12 cellular contexts compared by ENCODE assay signal in the genomic region with DNA sequence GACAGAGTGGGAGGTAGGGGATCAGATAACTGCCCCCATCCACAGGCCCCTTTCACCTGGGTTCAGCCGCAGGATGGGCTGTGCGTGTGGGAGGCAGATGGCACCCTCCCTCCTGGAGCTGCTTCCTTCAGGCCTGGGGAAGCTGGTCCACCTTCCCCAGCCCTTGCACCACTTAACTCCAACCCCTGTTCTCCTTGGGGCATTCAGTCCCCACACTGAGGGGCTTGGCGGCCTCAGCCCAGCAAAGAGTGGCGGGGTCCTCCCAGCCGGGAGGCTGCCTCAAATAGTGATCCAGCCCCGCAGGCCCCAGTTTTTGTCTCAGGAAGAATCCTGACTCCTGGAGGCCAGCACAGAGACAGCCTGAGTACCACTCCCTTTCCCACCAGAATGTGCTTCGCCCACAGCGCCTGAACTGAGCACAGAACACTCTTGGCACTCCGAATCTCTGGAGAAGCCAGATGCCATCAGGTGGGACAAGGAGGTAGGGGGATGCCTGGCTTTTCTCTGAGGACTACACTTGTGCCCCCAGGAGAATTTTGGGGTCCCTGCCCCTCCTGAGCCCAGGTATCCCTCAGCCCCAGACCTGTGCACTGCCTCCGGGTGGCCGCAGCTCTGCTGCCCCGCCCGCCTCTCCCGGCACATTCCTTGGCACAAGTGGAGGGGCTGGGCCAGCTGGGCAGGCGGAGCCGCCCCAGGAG. TPM values are rescaled to one million over a fixed set of nuclear protein-coding genes. Genes with fewer than 3 reads are reported as not detected.
DNase-seq lines count a peak whose midpoint lies in the region; ATAC-seq and TF ChIP-seq lines count a peak whose summit lies in the region.
"Had no signal": no experiment of that assay in that cellular context is flagged by ENCODE, and none has a peak within 500 bp of the region (broad histone marks: within the 10 kb centered on the region; RNA-seq: fewer than 3 reads in every experiment).

No MANE protein-coding gene starts in this region.

- H3K9me3 ChIP-seq in left ventricle myocardium inferior (replicated peaks) (no peaks in the 10 kb centered on the region), upper lobe of right lung (no peaks in the 10 kb centered on the region), colonic mucosa (no peaks in the 10 kb centered on the region)
- H3K9me3 ChIP-seq: thoracic aorta had no signal

- POLR2A ChIA-PET in WTC11 (lab: Charles Lee), result interaction anchor here (1.1 to 1.5 kb wide), 4 partner anchors 34 to 270 kb away, joined by 3 to 7 read pairs (median 4); partner anchors contain the start of genes PMF1 and SMG5

- no peak overlapping the region for H3K27ac Mint-ChIP-seq in WTC11

- H3K36me3 ChIP-seq in left ventricle myocardium inferior (peaks cover 31% of the 10 kb centered on the region), upper lobe of right lung (peaks cover 28% of the 10 kb centered on the region), colonic mucosa (peaks cover 12% of the 10 kb centered on the region)

- H3K9ac ChIP-seq in colonic mucosa (ENCODE audit: low read depth in 2 of 2, low read length in 2 of 2), result no peak overlapping the region
- H3K9ac ChIP-seq: parathyroid adenoma had no signal

- H3K27me3 Mint-ChIP-seq in WTC11 (ENCODE audit: low read depth), result peaks cover 4% of the 10 kb centered on the region

- no peaks in the 10 kb centered on the region for H3K9me3 Mint-ChIP-seq in WTC11
- H3K9me3 Mint-ChIP-seq: activated T-cell treated with anti-CD3 and anti-CD28 coated beads, Interleukin-2, amount 50 U/mL, for 4 hours had no signal

- peaks cover 22% of the 10 kb centered on the region for H3K36me3 Mint-ChIP-seq in WTC11

- H3K27me3 ChIP-seq in left ventricle myocardium inferior (ENCODE audit: low read depth), result peaks cover 21% of the 10 kb centered on the region
- H3K27me3 ChIP-seq in upper lobe of right lung, result peaks cover 10% of the 10 kb centered on the region
- H3K27me3 ChIP-seq in colonic mucosa, result peaks cover 13% of the 10 kb centered on the region

- intact Hi-C loops in Right ventricle myocardium superior (cut with DNase I), result no loop called here
- intact Hi-C loops in left ventricle myocardium inferior (cut with micrococcal nuclease), result no loop called here
- intact Hi-C loops in upper lobe of right lung (cut with DNase I), result no loop called here
- intact Hi-C loops in colonic mucosa (cut with DNase I), result no loop called here

- H3K27ac ChIP-seq in left ventricle myocardium inferior (replicated peaks) (no peak overlapping the region), upper lobe of right lung (no peak overlapping the region), colonic mucosa (no peak overlapping the region)
- H3K27ac ChIP-seq: parathyroid adenoma, thoracic aorta had no signal

- H3K4me1 ChIP-seq in left ventricle myocardium inferior (peaks cover 56% of the 10 kb centered on the region), upper lobe of right lung (peaks cover 21% of the 10 kb centered on the region), colonic mucosa (peaks cover 9% of the 10 kb centered on the region)

- ATAC-seq in Right ventricle myocardium superior (ENCODE audit: poor library complexity) (peak; percentile 51), WTC11 (peak; percentile 4), upper lobe of right lung (peak; percentile 56)
- ATAC-seq: activated T-cell treated with anti-CD3 and anti-CD28 coated beads, Interleukin-2, amount 50 U/mL, for 4 hours had no signal

- H3K4me3 Mint-ChIP-seq in WTC11, result no peak overlapping the region

- peaks cover 22% of the 10 kb centered on the region for H3K4me1 Mint-ChIP-seq in WTC11

- TF ChIP-seq CTCF in left ventricle myocardium inferior (IDR thresholded peaks at IDR 0.05; ENCODE audit: borderline replicate concordance) (no peak), WTC11 (IDR thresholded peaks at IDR 0.05) (no peak), upper lobe of right lung (IDR thresholded peaks at IDR 0.05) (no peak), colonic mucosa (IDR thresholded peaks at IDR 0.05) (no peak)

- CTCF ChIA-PET in WTC11 (lab: Charles Lee), result interaction anchor here (0.7 to 5.1 kb wide), 14 partner anchors 13 to 199 kb away, joined by 3 to 84 read pairs (median 8); partner anchors contain the start of gene SMG5

- peak; percentile 56 for DNase-seq in Right ventricle myocardium superior
- DNase-seq in left ventricle myocardium inferior, result no peak
- DNase-seq in WTC11 (ENCODE audit: low spot score), result no peak
- peak; percentile 30 for DNase-seq in left kidney (ENCODE audit: low read depth, low spot score)
- DNase-seq in upper lobe of right lung, result peak; percentile 77
- no peak for DNase-seq in NCI-H187 treated with DMSO at 0.1 percent for 48 hours (lab: John Stamatoyannopoulos, UW)
- DNase-seq in colonic mucosa, result no peak
- no peak for DNase-seq in activated effector memory CD4-positive, alpha-beta T cell treated with anti-CD3 and anti-CD28 coated beads, Interleukin-2, amount 50 U/mL, for 16 hours
- DNase-seq: activated T-cell treated with anti-CD3 and anti-CD28 coated beads, Interleukin-2, amount 50 U/mL, for 4 hours; OCI-M1 had no signal

- no peak overlapping the region for H3K4me3 ChIP-seq in left ventricle myocardium inferior
- no peak overlapping the region for H3K4me3 ChIP-seq in upper lobe of right lung
- H3K4me3 ChIP-seq in colonic mucosa, result no peak overlapping the region

TF ChIP-seq in WTC11, 78 proteins besides CTCF, POLR2A, EP300 and RAD21:
- TF ChIP-seq ZNF317 (CRISPR knock-in tag; IDR thresholded peaks at IDR 0.05; ENCODE audit: borderline replicate concordance, low read depth) (no peak), SP1 (CRISPR knock-in tag; conservative IDR thresholded peaks at IDR 0.05) (0 out of 2 replicates have a peak, but pooled peaks have one; percentile 20), FOXP1 (CRISPR knock-in tag; IDR thresholded peaks at IDR 0.05; ENCODE audit: borderline replicate concordance) (0 out of 2 replicates have a peak, but pooled peaks have one; percentile 18)

RNA-seq across cellular contexts. Expression of gene PAQR6, which starts 0.9 kb away (rescaled TPM):
- total RNA-seq in Right ventricle myocardium superior (0.51 TPM), left ventricle myocardium inferior (0.47 TPM), WTC11 (2021) (5.9 to 7.9 TPM (median 6.5 TPM) in 3 replicates), upper lobe of right lung (1.9 TPM), colonic mucosa (1 to 10 TPM; 1.1 to 2.9 TPM)

RNA-seq across cellular contexts. Expression of gene BGLAP, which starts 4.9 kb away (rescaled TPM):
- total RNA-seq in Right ventricle myocardium superior (0.83 TPM), left ventricle myocardium inferior (0.30 TPM), WTC11 (2021) (2.3 to 3.8 TPM (median 2.6 TPM) in 3 replicates), upper lobe of right lung (2.4 TPM), colonic mucosa (1 to 10 TPM; 1.2 to 2.2 TPM)
- total RNA-seq: thoracic aorta had no signal

RNA-seq across cellular contexts. Expression of gene PMF1, which starts 34.1 kb away (rescaled TPM):
- total RNA-seq in Right ventricle myocardium superior (64.8 TPM), left ventricle myocardium inferior (55.8 TPM), WTC11 (2021) (112 to 129 TPM (median 115 TPM) in 3 replicates), upper lobe of right lung (47.4 TPM), colonic mucosa (10 to 100 TPM; 44.4 to 49.4 TPM)

RNA-seq across cellular contexts. Expression of gene SMG5, which starts 35.7 kb away (rescaled TPM):
- total RNA-seq in Right ventricle myocardium superior, result 82.4 TPM
- 91.1 TPM for total RNA-seq in left ventricle myocardium inferior
- 87.7 to 109 TPM (median 91.1 TPM) in 3 replicates for total RNA-seq in WTC11 (2021)
- total RNA-seq in upper lobe of right lung, result 64.8 TPM
- total RNA-seq in colonic mucosa, result 100 to 1,000 TPM in 1 of 2 donors, 10 to 100 TPM in 1; 65.2 to 107 TPM

RNA-seq across cellular contexts. Expression of gene TMEM79, which starts 37.2 kb away (rescaled TPM):
- 1.3 TPM for total RNA-seq in Right ventricle myocardium superior
- total RNA-seq in left ventricle myocardium inferior, result 1.5 TPM
- total RNA-seq in WTC11 (2021), result 2.2 to 2.7 TPM (median 2.4 TPM) in 3 replicates
- total RNA-seq in upper lobe of right lung, result 3.3 TPM
- total RNA-seq in colonic mucosa, result 1 to 10 TPM; 2.9 to 7.0 TPM

Comparison
In these comparisons a context has a peak if more than half of its experiments do, and no peak if none do; other contexts are left out.
1. DNase-seq: peak in Right ventricle myocardium superior (single experiment), left kidney (single experiment) and upper lobe of right lung (single experiment); none in left ventricle myocardium inferior (single experiment), WTC11 (single experiment), NCI-H187 treated with DMSO at 0.1 percent for 48 hours (single experiment), colonic mucosa (single experiment) and activated effector memory CD4-positive, alpha-beta T cell treated with anti-CD3 and anti-CD28 coated beads, Interleukin-2, amount 50 U/mL, for 16 hours (single experiment).
2. ATAC-seq: peak in every context shown above with its lines; median percentile 56 in upper lobe of right lung; 51 in Right ventricle myocardium superior; 4 in WTC11.